In genomic region chr11:127350476-127350875, GRCh38 we compare ENCODE assay signal across 8 cellular contexts.
"Had no signal": no experiment of that assay in that cellular context is flagged by ENCODE, and none has a peak within 500 bp of the region (broad histone marks: within the 10 kb centered on the region; RNA-seq: fewer than 3 reads in every experiment).

No MANE protein-coding gene starts in this region.

- FAIRE-seq: G401.6, GM12878, GM12891, GM12892, GM18507, GM19239 had no signal

- H3K4me3 ChIP-seq: GM12878 had no signal

- DNase-seq: GDM1, GF-D8 had no signal

- ATAC-seq: GM12878 had no signal
